Comparison of ENCODE assay signal across 11 cellular contexts in the genomic region with DNA sequence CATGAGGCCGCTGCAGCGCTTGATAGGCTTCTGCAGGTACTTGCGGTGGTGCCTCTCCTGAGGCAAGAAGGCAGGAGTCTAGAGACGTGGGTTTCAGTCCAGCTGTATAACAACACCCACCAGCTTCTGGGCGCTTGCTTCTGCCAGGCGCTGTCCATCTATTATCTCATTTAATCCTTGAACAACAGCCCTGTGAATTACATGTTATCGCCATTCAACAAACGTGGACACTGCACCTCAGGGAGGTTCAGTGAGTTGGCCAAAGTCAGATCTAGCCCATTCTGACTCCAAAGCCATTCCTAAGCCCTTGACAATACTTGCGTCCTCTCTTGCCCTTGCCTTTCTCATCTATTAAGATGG. TPM values are rescaled to one million over a fixed set of nuclear protein-coding genes. Genes with fewer than 3 reads are reported as not detected.
DNase-seq lines count a peak whose midpoint lies in the region; ATAC-seq and TF ChIP-seq lines count a peak whose summit lies in the region.
"Had no signal": no experiment of that assay in that cellular context is flagged by ENCODE, and none has a peak within 500 bp of the region (broad histone marks: within the 10 kb centered on the region; RNA-seq: fewer than 3 reads in every experiment).

No MANE protein-coding gene starts in this region.

- WGBS in thyroid gland, 2 donors, result 42 to 48% methylated on average over 9 of the region's 9 CpGs

- H3K4me3 Mint-ChIP-seq in activated T-cell treated with anti-CD3 and anti-CD28 coated beads, Interleukin-2, amount 50 U/mL, for 4 hours, result peak overlapping the region; percentile 57
- peak overlapping the region; percentile 71 for H3K4me3 Mint-ChIP-seq in mesothelial cell of epicardium

- H3K4me1 ChIP-seq in thyroid gland, result no peaks in the 10 kb centered on the region
- H3K4me1 ChIP-seq: colonic mucosa had no signal

- no peak for ATAC-seq in activated T-cell treated with anti-CD3 and anti-CD28 coated beads, Interleukin-2, amount 50 U/mL, for 4 hours

- intact Hi-C loops in thyroid gland (cut with DNase I), result no loop called here

- peak overlapping the region; percentile 52 for H3K4me3 ChIP-seq in brain microvascular endothelial cell (ENCODE audit: low read depth, low read length)
- H3K4me3 ChIP-seq in thyroid gland (replicated peaks in 1 of 3), result peak overlapping the region in 2 of 3 donors; percentile 29 to 58
- H3K4me3 ChIP-seq: mucosa of descending colon had no signal

- H3K4me1 Mint-ChIP-seq in activated T-cell treated with anti-CD3 and anti-CD28 coated beads, Interleukin-2, amount 50 U/mL, for 4 hours (ENCODE audit: low read depth), result peaks cover 8% of the 10 kb centered on the region
- H3K4me1 Mint-ChIP-seq in mesothelial cell of epicardium, result no peaks in the 10 kb centered on the region

- no peaks in the 10 kb centered on the region for H3K36me3 ChIP-seq in brain microvascular endothelial cell (replicated peaks)
- no peaks in the 10 kb centered on the region for H3K36me3 ChIP-seq in thyroid gland
- H3K36me3 ChIP-seq: colonic mucosa had no signal

- in situ Hi-C loops in brain microvascular endothelial cell (cut with HindIII; ENCODE audit: low pct_ligation_motif_present, low sequenced_read_pairs), result no loop called here

- H3K27me3 ChIP-seq in brain microvascular endothelial cell (replicated peaks), result peaks cover 39% of the 10 kb centered on the region
- H3K27me3 ChIP-seq in thyroid gland, result no peaks in the 10 kb centered on the region

- no peak for DNase-seq in activated T-cell treated with anti-CD3 and anti-CD28 coated beads, Interleukin-2, amount 50 U/mL, for 4 hours
- no peak for DNase-seq in activated T-cell treated with anti-CD3 and anti-CD28 coated beads, Interleukin-2, amount 50 U/mL, for 1 hour
- DNase-seq in brain microvascular endothelial cell (no peak), mesothelial cell of epicardium (ENCODE audit: low spot score in 2 of 2, unreplicated experiment in 2 of 2) (no peak), thyroid gland (no peak), NCI-H446 (lab: John Stamatoyannopoulos, UW) (no peak), NCI-H1048 (lab: John Stamatoyannopoulos, UW) (no peak)
- no peak for DNase-seq in activated CD4-positive, alpha-beta T cell treated with anti-CD3 and anti-CD28 coated beads, Interleukin-2, amount 50 U/mL, for 1 hour

- no peak for TF ChIP-seq POLR2A in thyroid gland (IDR thresholded peaks at IDR 0.05)

- H3K9me3 Mint-ChIP-seq in activated T-cell treated with anti-CD3 and anti-CD28 coated beads, Interleukin-2, amount 50 U/mL, for 4 hours, result no peaks in the 10 kb centered on the region
- peaks cover 3% of the 10 kb centered on the region for H3K9me3 Mint-ChIP-seq in mesothelial cell of epicardium

- no peak overlapping the region for H3K27ac Mint-ChIP-seq in mesothelial cell of epicardium

- no peak overlapping the region for H3K27ac ChIP-seq in brain microvascular endothelial cell
- no peak overlapping the region for H3K27ac ChIP-seq in thyroid gland
- H3K27ac ChIP-seq: colonic mucosa had no signal

- TF ChIP-seq CTCF in brain microvascular endothelial cell (IDR thresholded peaks at IDR 0.05; ENCODE audit: low read depth, low read length, missing control alignments) (no peak), mesothelial cell of epicardium (IDR thresholded peaks at IDR 0.05; ENCODE audit: unreplicated experiment) (no peak), thyroid gland (IDR thresholded peaks at IDR 0.05) (no peak)

- H3K9me3 ChIP-seq in thyroid gland, result no peaks in the 10 kb centered on the region
- H3K9me3 ChIP-seq: colonic mucosa, mucosa of descending colon had no signal

- H3K27me3 Mint-ChIP-seq in activated T-cell treated with anti-CD3 and anti-CD28 coated beads, Interleukin-2, amount 50 U/mL, for 4 hours (ENCODE audit: low read depth), result peaks cover 56% of the 10 kb centered on the region
- peaks cover 87% of the 10 kb centered on the region for H3K27me3 Mint-ChIP-seq in mesothelial cell of epicardium (ENCODE audit: low read depth)

- no peaks in the 10 kb centered on the region for H3K36me3 Mint-ChIP-seq in activated T-cell treated with anti-CD3 and anti-CD28 coated beads, Interleukin-2, amount 50 U/mL, for 4 hours (ENCODE audit: insufficient read depth)
- no peaks in the 10 kb centered on the region for H3K36me3 Mint-ChIP-seq in mesothelial cell of epicardium

RNA-seq across cellular contexts. Expression of gene FAM181B, which starts 0.4 kb away (rescaled TPM):
- total RNA-seq in activated T-cell treated with anti-CD3 and anti-CD28 coated beads, Interleukin-2, amount 50 U/mL, for 4 hours, result not detected
- total RNA-seq in mesothelial cell of epicardium (0.40 to 0.47 TPM (median 0.47 TPM) in 3 replicates), thyroid gland (1 to 10 TPM in 3 of 4 donors, under 1 TPM in 1; 0.94 to 5.1 (median 1.5) TPM)
- total RNA-seq: T-helper 1 cell treated with Interleukin-12 subunit alpha and Interleukin-12 subunit beta and Interleukin-4 antibody, amounts not matched to agents 30 ng/mL and 1 ng/mL, for 36 hours had no signal
